In genomic region chr6:11798538-11798937, GRCh38 we compare ENCODE assay signal across 17 cellular contexts. TPM values are rescaled to one million over a fixed set of nuclear protein-coding genes. Genes with fewer than 3 reads are reported as not detected.
DNase-seq lines count a peak whose midpoint lies in the region; ATAC-seq, FAIRE-seq and TF ChIP-seq lines count a peak whose summit lies in the region.
"Had no signal": no experiment of that assay in that cellular context is flagged by ENCODE, and none has a peak within 500 bp of the region (broad histone marks: within the 10 kb centered on the region; RNA-seq: fewer than 3 reads in every experiment).

No MANE protein-coding gene starts in this region.

- TF ChIP-seq POLR2A in H1 (IDR thresholded peaks at IDR 0.05; ENCODE audit: control extremely low read depth in 1 of 2, low read depth in 2 of 2, low read length in 2 of 2) = no peak

- H3K79me2 ChIP-seq in H1 (ENCODE audit: control insufficient read depth in 1 of 2, insufficient read depth in 2 of 2, low read length in 2 of 2) (no peaks in the 10 kb centered on the region), trophoblast cell (ENCODE audit: control insufficient read depth, insufficient read depth, low read length, poor library complexity) (no peaks in the 10 kb centered on the region)

- no peak overlapping the region for H2BK12ac ChIP-seq in H1 (ENCODE audit: low read depth, low read length)
- no peak overlapping the region for H2BK12ac ChIP-seq in trophoblast cell (ENCODE audit: low read length)

- H3K23me2 ChIP-seq in H1 (ENCODE audit: low read depth, low read length) = no peaks in the 10 kb centered on the region

- 92% methylated on average over 7 of the region's 7 CpGs; no CpG with 5 or more reads in 1 of the 2 experiments for WGBS in H1 (ENCODE audit: extremely low coverage in 1 of 2, insufficient coverage in 1 of 2, insufficient read length in 1 of 2, insufficient replicate concordance in 2 of 2, low coverage in 1 of 2, low lambda C conversion rate in 2 of 2, missing lambda C conversion rate in 1 of 2), 2 experiments
- WGBS in trophoblast cell (ENCODE audit: extremely low coverage, insufficient coverage, insufficient read length) = no CpG with 5 or more reads among the region's 7 CpGs

- no peaks in the 10 kb centered on the region for H3K9me3 ChIP-seq in H1 (ENCODE audit: insufficient read depth in 2 of 2, low read depth in 1 of 2, low read length in 1 of 2)
- H3K9me3 ChIP-seq in trophoblast cell (ENCODE audit: insufficient read depth, low read depth, low read length) = no peaks in the 10 kb centered on the region
- H3K9me3 ChIP-seq: BE2C had no signal

- H2AFZ ChIP-seq in H1 (ENCODE audit: low read length) = peak overlapping the region; percentile 15; the same call in 1 of the 2 replicates
- no peak overlapping the region for H2AFZ ChIP-seq in trophoblast cell (ENCODE audit: insufficient read depth, low read length, poor library complexity)

- peak; percentile 28 for DNase-seq in AG10803 (ENCODE audit: low read depth)
- DNase-seq in RPMI7951 (ENCODE audit: low read depth) = peak; percentile 24
- no peak for DNase-seq in H1 (ENCODE audit: low read depth in 1 of 2, low spot score in 2 of 2)
- DNase-seq in trophoblast cell = peak in 1 of 2 donors; percentile 15
- DNase-seq: 8988T; BE2C; CD4-positive, alpha-beta memory T cell; DMS79 had no signal

- ATAC-seq in GM19463 (IDR thresholded peaks at IDR 0.05; ENCODE audit: unreplicated experiment) (no peak), HG03432 (IDR thresholded peaks at IDR 0.05; ENCODE audit: unreplicated experiment) (no peak), GM21529 (IDR thresholded peaks at IDR 0.05; ENCODE audit: unreplicated experiment) (no peak), HG03439 (IDR thresholded peaks at IDR 0.05; ENCODE audit: unreplicated experiment) (no peak)
- ATAC-seq: HCT116 had no signal

- H3K27ac ChIP-seq in H1 (ENCODE audit: low read depth, low read length) (no peak overlapping the region), trophoblast cell (ENCODE audit: low read depth, low read length) (no peak overlapping the region)
- H3K27ac ChIP-seq: C4-2B had no signal

- H2BK5ac ChIP-seq in H1 (ENCODE audit: low read depth, low read length) (no peak overlapping the region), trophoblast cell (ENCODE audit: low read depth, low read length, poor library complexity) (no peak overlapping the region)

- H3K36me3 ChIP-seq in H1 (ENCODE audit: control insufficient read depth in 2 of 4, insufficient read depth in 4 of 4, low read length in 3 of 4) (no peaks in the 10 kb centered on the region), trophoblast cell (ENCODE audit: control insufficient read depth in 1 of 2, insufficient read depth in 2 of 2, low read length in 2 of 2) (no peaks in the 10 kb centered on the region)
- H3K36me3 ChIP-seq: BE2C had no signal

- H4K91ac ChIP-seq in H1 (replicated peaks; ENCODE audit: insufficient read length, low read length) (no peak overlapping the region), trophoblast cell (ENCODE audit: low read depth, low read length) (no peak overlapping the region)

- H2BK20ac ChIP-seq in H1 (ENCODE audit: low read length) = no peak overlapping the region

- H3K9ac ChIP-seq in H1 (replicated peaks in 1 of 4; ENCODE audit: extremely low read depth in 1 of 4, low read depth in 3 of 4, low read length in 3 of 4) = no peak overlapping the region
- no peak overlapping the region for H3K9ac ChIP-seq in trophoblast cell (ENCODE audit: low read length)

- no peak overlapping the region for H2BK120ac ChIP-seq in H1 (replicated peaks; ENCODE audit: low read depth, low read length)
- H2BK120ac ChIP-seq in trophoblast cell (ENCODE audit: insufficient read depth, low read length, poor library complexity) = no peak overlapping the region

- TF ChIP-seq CTCF in AG10803 (conservative IDR thresholded peaks at IDR 0.05; ENCODE audit: low read length) (no peak), H1 (IDR thresholded peaks at IDR 0.05; ENCODE audit: control extremely low read depth in 1 of 3, insufficient read depth in 1 of 3, low read depth in 1 of 3, low read length in 3 of 3) (no peak)

- no peak overlapping the region for H3K4me2 ChIP-seq in H1 (ENCODE audit: insufficient read depth in 1 of 2, low read depth in 2 of 2, low read length in 2 of 2)
- H3K4me2 ChIP-seq in trophoblast cell (ENCODE audit: low read length) = no peak overlapping the region

- H3K27me3 ChIP-seq in H1 (replicated peaks in 1 of 4; ENCODE audit: control insufficient read depth in 3 of 4, extremely low read depth in 1 of 4, insufficient read depth in 3 of 4, low read length in 3 of 4) = no peaks in the 10 kb centered on the region
- H3K27me3 ChIP-seq in trophoblast cell (ENCODE audit: insufficient read depth, low read length) = no peaks in the 10 kb centered on the region
- H3K27me3 ChIP-seq: BE2C had no signal

- no peak overlapping the region for H2AK5ac ChIP-seq in H1 (ENCODE audit: low read depth, low read length)
- H2AK5ac ChIP-seq in trophoblast cell (ENCODE audit: low read length) = no peak overlapping the region

- H2BK15ac ChIP-seq in H1 (ENCODE audit: low read length) = no peak overlapping the region

- H4K8ac ChIP-seq in H1 (ENCODE audit: extremely low read depth, insufficient read depth, low read length) (no peak overlapping the region), trophoblast cell (ENCODE audit: low read depth, low read length) (peak overlapping the region; percentile 4)

- no peak for TF ChIP-seq EP300 in H1 (IDR thresholded peaks at IDR 0.05; ENCODE audit: borderline replicate concordance in 1 of 2, low read depth in 2 of 2, low read length in 2 of 2)

- no peak overlapping the region for H4K12ac ChIP-seq in trophoblast cell (ENCODE audit: low read depth, low read length)

- H3K23ac ChIP-seq in H1 (ENCODE audit: insufficient read length) = no peak overlapping the region
- H3K23ac ChIP-seq in trophoblast cell (ENCODE audit: low read length) = no peak overlapping the region

- CTCF ChIA-PET in H1 (lab: Charles Lee; ENCODE audit: partially characterized antibody) = interaction anchor here (0.6 to 1.3 kb wide), 3 partner anchors 30 to 251 kb away, joined by 3 to 4 read pairs (median 3); no protein-coding TSS in a partner anchor

- POLR2A ChIA-PET in H1 (lab: Charles Lee; ENCODE audit: partially characterized antibody) = no interaction called here

- H4K20me1 ChIP-seq in H1 (replicated peaks in 1 of 2; ENCODE audit: control insufficient read depth in 1 of 2, insufficient read depth in 2 of 2, low read length in 2 of 2) = no peaks in the 10 kb centered on the region

- H3K79me1 ChIP-seq in H1 (ENCODE audit: low read depth, low read length) = no peaks in the 10 kb centered on the region
- H3K79me1 ChIP-seq in trophoblast cell (ENCODE audit: low read length) = peaks cover 2% of the 10 kb centered on the region

- H3K4me3 ChIP-seq in AG10803 (ENCODE audit: low read length) (no peak overlapping the region), H1 (ENCODE audit: extremely low read depth in 1 of 4, insufficient read depth in 2 of 4, low read depth in 3 of 4, low read length in 4 of 4) (no peak overlapping the region), trophoblast cell (ENCODE audit: low read depth, low read length) (no peak overlapping the region)

- no peak overlapping the region for H3K18ac ChIP-seq in H1 (ENCODE audit: extremely low read depth, low read length)
- H3K18ac ChIP-seq in trophoblast cell (ENCODE audit: low read length) = no peak overlapping the region

- H3K4me1 ChIP-seq in H1 (replicated peaks in 1 of 4; ENCODE audit: control insufficient read depth in 3 of 4, insufficient read depth in 4 of 4, low read length in 3 of 4) (0 out of 7 replicates have a peak, but pooled peaks cover 0 to 2% (median 0%) of the 10 kb centered on the region in 4 experiments), trophoblast cell (ENCODE audit: control insufficient read depth in 1 of 2, insufficient read depth in 2 of 2, low read length in 2 of 2) (peaks cover 2% of the 10 kb centered on the region in 2 experiments)
- H3K4me1 ChIP-seq: BE2C had no signal

- H3K14ac ChIP-seq in H1 (ENCODE audit: insufficient read length) = no peak overlapping the region
- no peak overlapping the region for H3K14ac ChIP-seq in trophoblast cell (ENCODE audit: low read length)

- H4K5ac ChIP-seq in H1 (ENCODE audit: insufficient read length, low read depth, low read length) = no peak overlapping the region

- TF ChIP-seq RAD21 in H1 (IDR thresholded peaks at IDR 0.05 in 1 of 2, conservative IDR thresholded peaks at IDR 0.05 in 1 of 2; ENCODE audit: low read depth in 2 of 2, low read length in 2 of 2) = no peak

- H3K4ac ChIP-seq in H1 (replicated peaks; ENCODE audit: insufficient read length, low read depth, low read length) = no peak overlapping the region
- H3K4ac ChIP-seq in trophoblast cell (ENCODE audit: low read depth, low read length) = no peak overlapping the region

- H3K56ac ChIP-seq in H1 (replicated peaks; ENCODE audit: insufficient read length, low read depth, low read length) = no peak overlapping the region

- FAIRE-seq in H1 (lab: Jason Lieb, UNC) = no peak
- FAIRE-seq: G401.6, GM12891, H54 had no signal

TF ChIP-seq in H1, 55 proteins besides CTCF, POLR2A, EP300 and RAD21:
- TF ChIP-seq GTF2F1 (IDR thresholded peaks at IDR 0.05; ENCODE audit: borderline replicate concordance, low read depth, low read length) (no peak), CBX8 (IDR thresholded peaks at IDR 0.05; ENCODE audit: borderline replicate concordance, low read depth, low read length) (no peak), SIN3A (conservative IDR thresholded peaks at IDR 0.05 in 1 of 2, IDR thresholded peaks at IDR 0.05 in 1 of 2; ENCODE audit: low read depth in 1 of 2, low read length in 2 of 2) (no peak), PHF8 (conservative IDR thresholded peaks at IDR 0.05; ENCODE audit: low read depth, low read length) (no peak), JUND (IDR thresholded peaks at IDR 0.05; ENCODE audit: low read length) (no peak), CEBPB (IDR thresholded peaks at IDR 0.05; ENCODE audit: low read depth, low read length) (0 out of 2 replicates have a peak, but pooled peaks have one; percentile 41)
TF ChIP-seq in H1: peak in this region for 1.

RNA-seq across cellular contexts. Expression of gene ADTRP, which starts 19.9 kb away (rescaled TPM):
- 0.48 and 0.98 TPM in 2 replicates for total RNA-seq in RPMI7951 (2014; rRNA removed; shearing (Covaris generic))
- 0.45 TPM in 1 of 2 replicates, not detected in the other for total RNA-seq in H1 (2021; fragmentation: NEBNext Ultra II Directional; extraction: Animal tissue kit (Norgen Biotek cat#: 25700))
- polyA plus RNA-seq in H1 (2011; rRNA removed) = 0.08 and 0.24 TPM in 2 replicates
- 0.18 TPM for polyA plus RNA-seq in H1 (2011; cell fraction: cytosol; rRNA removed)
- not detected for polyA plus RNA-seq in H1 (2011; cell fraction: nucleus; rRNA removed)
- polyA plus RNA-seq in H1 (2012, experiment 1 of 2) = 0.24 TPM in 1 of 4 replicates, not detected in the others
- polyA plus RNA-seq in H1 (2012, experiment 2 of 2) = not detected
- 0.16 TPM for polyA plus RNA-seq in H1 (2013, experiment 1 of 2)
- 0.31 TPM for polyA plus RNA-seq in H1 (2013, experiment 2 of 2)
- polyA minus RNA-seq in H1 (2011; rRNA and poly(A)+ RNA removed) = 0.98 TPM in 1 of 2 replicates, not detected in the other
- polyA minus RNA-seq in H1 (2011; cell fraction: cytosol; rRNA and poly(A)+ RNA removed) = not detected
- not detected for polyA minus RNA-seq in H1 (2011; cell fraction: nucleus; rRNA and poly(A)+ RNA removed)
- polyA plus RNA-seq in trophoblast cell (2013) = 1.7 and 2.0 TPM in 2 replicates

Comparison
In these comparisons a context has a peak if more than half of its experiments do, and no peak if none do; other contexts are left out.
1. DNase-seq: peak in AG10803 (single experiment) and RPMI7951 (single experiment); none in H1 (0 of 2).